Comparison of ENCODE assay signal across 8 cellular contexts in genomic region chrX:11111038-11111851, GRCh38. TPM values are rescaled to one million over a fixed set of nuclear protein-coding genes. Genes with fewer than 3 reads are reported as not detected.
DNase-seq lines count a peak whose midpoint lies in the region; ATAC-seq, FAIRE-seq and TF ChIP-seq lines count a peak whose summit lies in the region.

Gene HCCS (plus strand): TSS chrX:11111332. CDS start chrX:11112061, 729 bp downstream.

- FAIRE-seq in GM19239 (lab: Jason Lieb, UNC) = peak; percentile 93

- peak within 1 kb of the TSS; percentile 98 for H3K27ac Mint-ChIP-seq in activated CD4-positive, alpha-beta T cell treated with anti-CD3 and anti-CD28 coated beads, Interleukin-2, amount 10 ng/mL, durations not matched to agents 7 days and 5 days

- H3K4me3 ChIP-seq in coronary artery = peak within 1 kb of the TSS; percentile 80

- no peaks in the 10 kb centered on the region for H3K27me3 Mint-ChIP-seq in activated CD4-positive, alpha-beta T cell treated with anti-CD3 and anti-CD28 coated beads, Interleukin-2, amount 10 ng/mL, durations not matched to agents 7 days and 5 days

- peaks cover 32% of the 10 kb centered on the region for H3K4me1 Mint-ChIP-seq in activated CD4-positive, alpha-beta T cell treated with anti-CD3 and anti-CD28 coated beads, Interleukin-2, amount 10 ng/mL, durations not matched to agents 7 days and 5 days

- POLR2A ChIA-PET in activated CD4-positive, alpha-beta T cell treated with anti-CD3 and anti-CD28 coated beads, Interleukin-2, amount 10 ng/mL, durations not matched to agents 7 days and 5 days (lab: Charles Lee) = no interaction called here

- CTCF ChIA-PET in activated CD4-positive, alpha-beta T cell treated with anti-CD3 and anti-CD28 coated beads, Interleukin-2, amount 10 ng/mL, durations not matched to agents 7 days and 5 days (lab: Charles Lee) = no interaction called here

- no peak for TF ChIP-seq CTCF in coronary artery (IDR thresholded peaks at IDR 0.05)

- DNase-seq in C1 segment of cervical spinal cord (lab: John Stamatoyannopoulos, UW) = peak in 13 of 14 donors; percentile 5 to 83 (median 64)
- DNase-seq in GM19239 (ENCODE audit: insufficient read length, low spot score) = peak; percentile 32
- DNase-seq in NCI-H69 (lab: John Stamatoyannopoulos, UW) = peak; percentile 88
- DNase-seq in activated CD4-positive, alpha-beta T cell treated with anti-CD3 and anti-CD28 coated beads, Interleukin-2, amount 10 ng/mL, durations not matched to agents 7 days and 5 days = peak; percentile 83
- DNase-seq in coronary artery (ENCODE audit: low spot score) = peak; percentile 90
- peak; percentile 83 for DNase-seq in left lobe of liver (ENCODE audit: low spot score)
- peak; percentile 73 for DNase-seq in stimulated activated CD4-positive, alpha-beta T cell treated with anti-CD3 and anti-CD28 coated beads, Interleukin-2, amount 100 ng/mL, for 4 hours (ENCODE audit: low read depth)

- peaks cover 15% of the 10 kb centered on the region for H3K36me3 Mint-ChIP-seq in activated CD4-positive, alpha-beta T cell treated with anti-CD3 and anti-CD28 coated beads, Interleukin-2, amount 10 ng/mL, durations not matched to agents 7 days and 5 days (ENCODE audit: low read depth)

- H3K4me3 Mint-ChIP-seq in activated CD4-positive, alpha-beta T cell treated with anti-CD3 and anti-CD28 coated beads, Interleukin-2, amount 10 ng/mL, durations not matched to agents 7 days and 5 days = no peak within 1 kb of the TSS

- H3K9me3 Mint-ChIP-seq in activated CD4-positive, alpha-beta T cell treated with anti-CD3 and anti-CD28 coated beads, Interleukin-2, amount 10 ng/mL, durations not matched to agents 7 days and 5 days = no peaks in the 10 kb centered on the region

- H3K27ac ChIP-seq in coronary artery = peak within 1 kb of the TSS; percentile 73 to 92

- ATAC-seq in HG03442 (IDR thresholded peaks at IDR 0.05; ENCODE audit: unreplicated experiment) (peak; percentile 91), left lobe of liver (peak; percentile 99)

RNA-seq across cellular contexts. Expression of gene HCCS, which starts in this region (rescaled TPM):
- 10 to 100 TPM; 16.4 to 17.2 TPM for total RNA-seq in activated CD4-positive, alpha-beta T cell treated with anti-CD3 and anti-CD28 coated beads, Interleukin-2, amount 10 ng/mL, durations not matched to agents 7 days and 5 days
- 9.6 TPM for total RNA-seq in left lobe of liver

Comparison
In these comparisons a context has a peak if more than half of its experiments do, and no peak if none do; other contexts are left out.
1. Peak in every context shown above with its lines: DNase-seq, ATAC-seq, H3K4me3 ChIP-seq and H3K27ac ChIP-seq.
2. DNase-seq: peak in every context shown above with its lines; median percentile 90 in coronary artery; 88 in NCI-H69; 83 in activated CD4-positive, alpha-beta T cell treated with anti-CD3 and anti-CD28 coated beads, Interleukin-2, amount 10 ng/mL, durations not matched to agents 7 days and 5 days; 83 in left lobe of liver; 73 in stimulated activated CD4-positive, alpha-beta T cell treated with anti-CD3 and anti-CD28 coated beads, Interleukin-2, amount 100 ng/mL, for 4 hours; 64 in C1 segment of cervical spinal cord; 32 in GM19239.